In genomic region chr3:23760325-23760724, GRCh38 we compare ENCODE assay signal across 14 cellular contexts. TPM values are rescaled to one million over a fixed set of nuclear protein-coding genes. Genes with fewer than 3 reads are reported as not detected.
DNase-seq lines count a peak whose midpoint lies in the region; ATAC-seq, FAIRE-seq and TF ChIP-seq lines count a peak whose summit lies in the region.
"Had no signal": no experiment of that assay in that cellular context is flagged by ENCODE, and none has a peak within 500 bp of the region (broad histone marks: within the 10 kb centered on the region; RNA-seq: fewer than 3 reads in every experiment).

No MANE protein-coding gene starts in this region.

- intact Hi-C loops in testis (cut with DNase I; ENCODE audit: low total_unique reads): no loop called here

- peak; percentile 18 for ATAC-seq in GM19372 (IDR thresholded peaks at IDR 0.05; ENCODE audit: low read depth, unreplicated experiment)
- peak; percentile 5 for ATAC-seq in HG03066 (IDR thresholded peaks at IDR 0.05; ENCODE audit: low read depth, unreplicated experiment)
- ATAC-seq: K562 had no signal

- no peaks in the 10 kb centered on the region for H3K27me3 ChIP-seq in testis
- H3K27me3 ChIP-seq: neutrophil had no signal

- H3K4me3 ChIP-seq in cardiac fibroblast (replicated peaks in 1 of 2; ENCODE audit: low read depth in 2 of 2, low read length in 2 of 2): no peak overlapping the region
- no peak overlapping the region for H3K4me3 ChIP-seq in testis
- H3K4me3 ChIP-seq: K562 had no signal

- 85 to 94% methylated on average over 3 of the region's 3 CpGs for WGBS in testis, 2 donors

- H3K9me3 ChIP-seq in testis: no peaks in the 10 kb centered on the region
- H3K9me3 ChIP-seq: neutrophil had no signal

- FAIRE-seq in H54 (lab: Jason Lieb, UNC): no peak
- FAIRE-seq: astrocyte, K562, kidney had no signal

- TF ChIP-seq CTCF in cardiac fibroblast (IDR thresholded peaks at IDR 0.05; ENCODE audit: low read depth, low read length) (no peak), testis (IDR thresholded peaks at IDR 0.05) (no peak)

- peak; percentile 24 for DNase-seq in ELR (ENCODE audit: low read depth)
- DNase-seq in cardiac fibroblast (ENCODE audit: low read depth in 2 of 2): peak; percentile 14
- no peak for DNase-seq in NCI-H1048 (lab: John Stamatoyannopoulos, UW)
- DNase-seq in H54 (ENCODE audit: insufficient read length, low spot score): no peak
- no peak for DNase-seq in testis
- no peak for DNase-seq in mesenteric fat pad (ENCODE audit: low spot score)
- DNase-seq: C1 segment of cervical spinal cord, kidney, NCI-H510A had no signal

- H3K4me1 ChIP-seq in testis: peaks cover 10% of the 10 kb centered on the region

- no peaks in the 10 kb centered on the region for H3K36me3 ChIP-seq in testis (ENCODE audit: low read depth, missing control alignments)
- H3K36me3 ChIP-seq: neutrophil had no signal

- H3K27ac ChIP-seq in testis: no peak overlapping the region
- H3K27ac ChIP-seq: neutrophil had no signal

- no peak for TF ChIP-seq POLR2A in H54 (IDR thresholded peaks at IDR 0.05; ENCODE audit: low read depth, low read length)
- no peak for TF ChIP-seq POLR2A in testis (IDR thresholded peaks at IDR 0.05)

RNA-seq across cellular contexts. Expression of gene UBE2E1, which starts 45.4 kb away (rescaled TPM):
- total RNA-seq in testis (10 to 100 TPM; 68.7 to 82.2 TPM), mesenteric fat pad (93.7 TPM)
- polyA plus RNA-seq in testis (ENCODE audit: insufficient read depth, low read depth, low replicate concordance): 89.5 TPM

Comparison
In these comparisons a context has a peak if more than half of its experiments do, and no peak if none do; other contexts are left out.
1. DNase-seq: peak in ELR (single experiment) and cardiac fibroblast (2 of 2); none in NCI-H1048 (single experiment), H54 (single experiment), testis (single experiment) and mesenteric fat pad (single experiment).